Comparison of ENCODE assay signal across 15 cellular contexts in genomic region chr5:36158144-36158543, GRCh38. TPM values are rescaled to one million over a fixed set of nuclear protein-coding genes. Genes with fewer than 3 reads are reported as not detected.
DNase-seq lines count a peak whose midpoint lies in the region; ATAC-seq and TF ChIP-seq lines count a peak whose summit lies in the region.
"Had no signal": no experiment of that assay in that cellular context is flagged by ENCODE, and none has a peak within 500 bp of the region (broad histone marks: within the 10 kb centered on the region; RNA-seq: fewer than 3 reads in every experiment).

No MANE protein-coding gene starts in this region.

- no peak overlapping the region for H3K4ac ChIP-seq in mesenchymal stem cell (ENCODE audit: low read depth in 1 of 2, low read length in 2 of 2)

- ATAC-seq in HG03175 (IDR thresholded peaks at IDR 0.05; ENCODE audit: unreplicated experiment) = no peak
- ATAC-seq: natural killer cell; stimulated activated naive B cell treated with anti-CD40 and anti-IgM and Interleukin-4, amounts not matched to agents 10 μg/mL and 1 μg/mL and 100 μg/mL, for 72 hours had no signal

- H3K18ac ChIP-seq in mesenchymal stem cell (ENCODE audit: low read depth in 1 of 2, low read length in 2 of 2) = peak overlapping the region in 1 of 2 experiments; percentile 33

- no peak for TF ChIP-seq EP300 in sigmoid colon (IDR thresholded peaks at IDR 0.05)

- no peak overlapping the region for H3K4me3 ChIP-seq in mesenchymal stem cell (ENCODE audit: insufficient read depth in 1 of 2, low read depth in 1 of 2, low read length in 2 of 2)
- no peak overlapping the region for H3K4me3 ChIP-seq in sigmoid colon
- H3K4me3 ChIP-seq: heart right ventricle had no signal

- H3K4me2 ChIP-seq in mesenchymal stem cell (ENCODE audit: low read length, poor library complexity, severe bottlenecking) = no peak overlapping the region

- no peaks in the 10 kb centered on the region for H3K9me3 ChIP-seq in mesenchymal stem cell (ENCODE audit: control insufficient read depth, low read length)
- no peaks in the 10 kb centered on the region for H3K9me3 ChIP-seq in sigmoid colon
- H3K9me3 ChIP-seq: heart right ventricle had no signal

- H3K23ac ChIP-seq in mesenchymal stem cell (ENCODE audit: low read length in 2 of 2) = no peak overlapping the region

- H3K14ac ChIP-seq in mesenchymal stem cell (ENCODE audit: low read length in 2 of 2) = no peak overlapping the region

- no peak overlapping the region for H3K9ac ChIP-seq in mesenchymal stem cell (ENCODE audit: low read length)

- no peaks in the 10 kb centered on the region for H3K27me3 ChIP-seq in mesenchymal stem cell (ENCODE audit: control insufficient read depth in 1 of 2, insufficient read depth in 1 of 2, low read length in 2 of 2)
- no peaks in the 10 kb centered on the region for H3K27me3 ChIP-seq in sigmoid colon
- H3K27me3 ChIP-seq: heart right ventricle had no signal

- no peak for TF ChIP-seq POLR2A in sigmoid colon (IDR thresholded peaks at IDR 0.05)

- peak overlapping the region; percentile 27 for H2AK5ac ChIP-seq in mesenchymal stem cell (ENCODE audit: low read length, severe bottlenecking)

- H2BK15ac ChIP-seq in mesenchymal stem cell (ENCODE audit: low read depth, poor library complexity, severe bottlenecking) = no peak overlapping the region

- intact Hi-C loops in sigmoid colon (cut with DNase I) = no loop called here

- H3K36me3 ChIP-seq in mesenchymal stem cell (ENCODE audit: control insufficient read depth in 1 of 2, insufficient read depth in 2 of 2, low read depth in 1 of 2, low read length in 2 of 2) (peaks cover 21 to 83% of the 10 kb centered on the region in 2 experiments), sigmoid colon (peaks cover 0 to 86% (median 0%) of the 10 kb centered on the region in 4 donors)

- H3K27ac ChIP-seq in mesenchymal stem cell (ENCODE audit: low read length, poor library complexity, severe bottlenecking) (peak overlapping the region; percentile 6), sigmoid colon (no peak overlapping the region)
- H3K27ac ChIP-seq: heart right ventricle had no signal

- no peak overlapping the region for H4K91ac ChIP-seq in mesenchymal stem cell (ENCODE audit: low read length)

- H2BK5ac ChIP-seq in mesenchymal stem cell (ENCODE audit: low read depth, low read length, poor library complexity, severe bottlenecking) = no peak overlapping the region

- H3K4me1 ChIP-seq in mesenchymal stem cell (ENCODE audit: control insufficient read depth, insufficient read depth, low read depth, low read length) (peaks cover 10% of the 10 kb centered on the region), sigmoid colon (peaks cover 0 to 24% (median 9%) of the 10 kb centered on the region in 4 donors)

- no peak overlapping the region for H2AFZ ChIP-seq in mesenchymal stem cell (ENCODE audit: low read depth, low read length)

- H4K8ac ChIP-seq in mesenchymal stem cell (ENCODE audit: low read length) = no peak overlapping the region

- no peak for TF ChIP-seq CTCF in sigmoid colon (IDR thresholded peaks at IDR 0.05)

- H2BK12ac ChIP-seq in mesenchymal stem cell (ENCODE audit: low read length in 2 of 2) = no peak overlapping the region

- 67% methylated on average over 2 of the region's 2 CpGs for WGBS in mesenchymal stem cell
- 70 to 88% methylated on average over 2 of the region's 2 CpGs for WGBS in sigmoid colon, 2 donors

- peaks cover 34% of the 10 kb centered on the region for H3K79me1 ChIP-seq in mesenchymal stem cell (replicated peaks; ENCODE audit: low read length, poor library complexity, severe bottlenecking)

- DNase-seq in D341Med (ENCODE audit: low spot score) (peak; percentile 44), NCI-H1694 (lab: John Stamatoyannopoulos, UW) (peak; percentile 83), amniotic epithelial cell (ENCODE audit: low read depth) (peak; percentile 72), mesenchymal stem cell (peak; percentile 61), RPMI8226 (no peak), sigmoid colon (no peak), COR-L47 (lab: John Stamatoyannopoulos, UW) (no peak)
- DNase-seq: activated effector memory CD4-positive, alpha-beta T cell treated with anti-CD3 and anti-CD28 coated beads, Interleukin-2, amount 50 U/mL, for 16 hours; C1 segment of cervical spinal cord; heart right ventricle; natural killer cell; NCI-H526 treated with DMSO at 0.1 percent for 48 hours; retina; stimulated activated naive B cell treated with anti-CD40 and anti-IgM and Interleukin-4, amounts not matched to agents 10 μg/mL and 1 μg/mL and 100 μg/mL, for 72 hours had no signal

- no peak overlapping the region for H2BK120ac ChIP-seq in mesenchymal stem cell (ENCODE audit: low read depth, low read length)

RNA-seq across cellular contexts. Expression of gene SKP2, which starts 6.2 kb away (rescaled TPM):
- 28.1 TPM for polyA plus RNA-seq in mesenchymal stem cell (2013, experiment 1 of 2)
- polyA plus RNA-seq in mesenchymal stem cell (2013, experiment 2 of 2) = 28.7 TPM
- total RNA-seq in sigmoid colon = 1 to 10 TPM; 6.9 to 9.6 (median 8.6) TPM
- 1 to 10 TPM; 2.4 to 7.0 (median 6.5) TPM for polyA plus RNA-seq in sigmoid colon

RNA-seq across cellular contexts. Expression of gene LMBRD2, which starts 6.5 kb away (rescaled TPM):
- 3.8 TPM for polyA plus RNA-seq in mesenchymal stem cell (2013, experiment 1 of 2)
- 3.6 TPM for polyA plus RNA-seq in mesenchymal stem cell (2013, experiment 2 of 2)
- 10 to 100 TPM in 3 of 4 donors, 1 to 10 TPM in 1; 9.8 to 16.1 (median 13.4) TPM for total RNA-seq in sigmoid colon
- polyA plus RNA-seq in sigmoid colon = 1 to 10 TPM in 2 of 3 donors, under 1 TPM in 1; 0.60 to 3.9 (median 1.2) TPM

Comparison
In these comparisons a context has a peak if more than half of its experiments do, and no peak if none do; other contexts are left out.
1. DNase-seq: peak in D341Med (single experiment), NCI-H1694 (single experiment), amniotic epithelial cell (single experiment) and mesenchymal stem cell (single experiment); none in RPMI8226 (single experiment), sigmoid colon (single experiment) and COR-L47 (single experiment).